ENCODE assay signal across 12 cellular contexts in the genomic region with DNA sequence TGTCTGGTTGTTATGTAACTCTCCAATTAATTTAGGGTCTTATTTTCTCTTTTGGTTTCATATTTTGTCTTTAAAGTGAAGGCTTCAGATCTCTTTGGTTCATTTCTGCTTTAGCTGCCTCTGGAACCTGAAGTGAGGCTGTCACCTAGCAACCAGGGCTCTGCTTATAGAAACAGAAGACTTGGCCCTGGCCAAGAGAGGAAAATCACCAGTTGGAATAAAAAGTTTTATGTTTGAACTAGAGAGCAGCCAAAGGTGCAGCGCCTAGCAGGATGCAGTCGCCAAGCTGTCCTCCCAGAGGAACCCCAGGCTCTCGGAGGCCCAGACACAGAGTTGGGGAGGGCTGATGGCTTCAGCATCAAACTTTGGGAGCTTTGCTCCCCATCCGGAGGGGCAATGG. TPM values are rescaled to one million over a fixed set of nuclear protein-coding genes. Genes with fewer than 3 reads are reported as not detected.
A peak's percentile ranks its signal among the peaks of the same experiment; 100 is the strongest.
DNase-seq lines count a peak whose midpoint lies in the region; ATAC-seq and TF ChIP-seq lines count a peak whose summit lies in the region.
"Had no signal": no experiment of that assay in that cellular context is flagged by ENCODE, and none has a peak within 500 bp of the region (broad histone marks: within the 10 kb centered on the region; RNA-seq: fewer than 3 reads in every experiment).

No MANE protein-coding gene starts in this region.

- H2AFZ ChIP-seq in GM23248: no peak overlapping the region
- no peak overlapping the region for H2AFZ ChIP-seq in neural progenitor cell (replicated peaks)

- POLR2A ChIA-PET in activated CD4-positive, alpha-beta T cell treated with anti-CD3 and anti-CD28 coated beads, Interleukin-2, amount 10 ng/mL, durations not matched to agents 7 days and 5 days (lab: Charles Lee): interaction anchor here (0.6 kb wide), 1 partner anchor 80 kb away, joined by 3 read pairs; no protein-coding TSS in a partner anchor

- no peaks in the 10 kb centered on the region for H3K36me3 Mint-ChIP-seq in neural progenitor cell
- H3K36me3 Mint-ChIP-seq in activated CD4-positive, alpha-beta T cell treated with anti-CD3 and anti-CD28 coated beads, Interleukin-2, amount 10 ng/mL, durations not matched to agents 7 days and 5 days (ENCODE audit: low read depth): no peaks in the 10 kb centered on the region

- H3K27ac ChIP-seq in GM23248: no peak overlapping the region
- H3K27ac ChIP-seq in coronary artery: no peak overlapping the region
- H3K27ac ChIP-seq in neural progenitor cell: no peak overlapping the region

- H3F3A ChIP-seq in GM23248 (ENCODE audit: insufficient read depth): no peaks in the 10 kb centered on the region
- peaks cover 2% of the 10 kb centered on the region for H3F3A ChIP-seq in neural progenitor cell (ENCODE audit: low read depth)

- H3K4me3 ChIP-seq in GM23248 (no peak overlapping the region), coronary artery (no peak overlapping the region), neural progenitor cell (no peak overlapping the region)

- H3K4me1 ChIP-seq in GM23248 (ENCODE audit: insufficient read depth): no peaks in the 10 kb centered on the region
- H3K4me1 ChIP-seq in neural progenitor cell: peaks cover 26% of the 10 kb centered on the region

- H3K9ac ChIP-seq in GM23248 (no peak overlapping the region), neural progenitor cell (no peak overlapping the region)

- WGBS in GM23248 (ENCODE audit: low coverage in 1 of 2, low lambda C conversion rate in 2 of 2, missing lambda C conversion rate in 2 of 2), 2 experiments: 7 to 11% methylated on average over 4 of the region's 4 CpGs

- H3K4me2 ChIP-seq in GM23248 (ENCODE audit: unreplicated experiment): no peak overlapping the region
- H3K4me2 ChIP-seq in neural progenitor cell: peak overlapping the region; percentile 11

- peaks cover 35% of the 10 kb centered on the region for H3K4me1 Mint-ChIP-seq in neural progenitor cell
- H3K4me1 Mint-ChIP-seq in activated CD4-positive, alpha-beta T cell treated with anti-CD3 and anti-CD28 coated beads, Interleukin-2, amount 10 ng/mL, durations not matched to agents 7 days and 5 days: no peaks in the 10 kb centered on the region

- H3K9me3 ChIP-seq in GM23248 (ENCODE audit: low read depth): no peaks in the 10 kb centered on the region
- H3K9me3 ChIP-seq in neural progenitor cell (ENCODE audit: low read depth): no peaks in the 10 kb centered on the region

- H3K27me3 ChIP-seq in GM23248 (replicated peaks; ENCODE audit: insufficient read depth): peaks cover 19% of the 10 kb centered on the region
- no peaks in the 10 kb centered on the region for H3K27me3 ChIP-seq in neural progenitor cell

- H3K79me2 ChIP-seq in GM23248 (ENCODE audit: insufficient read depth): no peaks in the 10 kb centered on the region
- no peaks in the 10 kb centered on the region for H3K79me2 ChIP-seq in neural progenitor cell (ENCODE audit: low read depth)

- TF ChIP-seq CTCF in coronary artery (IDR thresholded peaks at IDR 0.05) (no peak), neural progenitor cell (IDR thresholded peaks at IDR 0.05) (no peak)

- H3K9me3 Mint-ChIP-seq in neural progenitor cell: peaks cover 9% of the 10 kb centered on the region
- peaks cover 5% of the 10 kb centered on the region for H3K9me3 Mint-ChIP-seq in activated CD4-positive, alpha-beta T cell treated with anti-CD3 and anti-CD28 coated beads, Interleukin-2, amount 10 ng/mL, durations not matched to agents 7 days and 5 days

- CTCF ChIA-PET in activated CD4-positive, alpha-beta T cell treated with anti-CD3 and anti-CD28 coated beads, Interleukin-2, amount 10 ng/mL, durations not matched to agents 7 days and 5 days (lab: Charles Lee): interaction anchor here (0.9 kb wide), 1 partner anchor 19 kb away, joined by 3 read pairs; no protein-coding TSS in a partner anchor

- ATAC-seq in GM21390 (IDR thresholded peaks at IDR 0.05; ENCODE audit: unreplicated experiment) (no peak), GM21423 (IDR thresholded peaks at IDR 0.05; ENCODE audit: unreplicated experiment) (no peak)

- H3K27me3 Mint-ChIP-seq in neural progenitor cell (ENCODE audit: insufficient read depth, low read depth): peaks cover 9% of the 10 kb centered on the region
- H3K27me3 Mint-ChIP-seq in activated CD4-positive, alpha-beta T cell treated with anti-CD3 and anti-CD28 coated beads, Interleukin-2, amount 10 ng/mL, durations not matched to agents 7 days and 5 days: no peaks in the 10 kb centered on the region

- peak overlapping the region; percentile 52 for H3K4me3 Mint-ChIP-seq in neural progenitor cell
- H3K4me3 Mint-ChIP-seq in activated CD4-positive, alpha-beta T cell treated with anti-CD3 and anti-CD28 coated beads, Interleukin-2, amount 10 ng/mL, durations not matched to agents 7 days and 5 days: no peak overlapping the region
- H3K4me3 Mint-ChIP-seq: T-helper 2 cell treated with Interferon-gamma antibody and Interleukin-4, amounts not matched to agents 5 μg/mL and 100 μg/mL, for 36 hours had no signal

- H3K9me2 ChIP-seq in GM23248 (ENCODE audit: insufficient read depth): no peaks in the 10 kb centered on the region

- in situ Hi-C loops in GM23248 (cut with MboI): no loop called here

- peak overlapping the region; percentile 99 for H3K27ac Mint-ChIP-seq in neural progenitor cell
- H3K27ac Mint-ChIP-seq in activated CD4-positive, alpha-beta T cell treated with anti-CD3 and anti-CD28 coated beads, Interleukin-2, amount 10 ng/mL, durations not matched to agents 7 days and 5 days: no peak overlapping the region
- H3K27ac Mint-ChIP-seq: T-helper 2 cell treated with Interferon-gamma antibody and Interleukin-4, amounts not matched to agents 5 μg/mL and 100 μg/mL, for 36 hours had no signal

- DNase-seq in GM23248 (peak; percentile 6), NCI-H2029 (lab: John Stamatoyannopoulos, UW) (peak; percentile 38), coronary artery (ENCODE audit: low spot score) (peak; percentile 69), neural progenitor cell (ENCODE audit: low spot score) (peak; percentile 33)
- DNase-seq in stimulated activated CD4-positive, alpha-beta T cell treated with anti-CD3 and anti-CD28 coated beads, Interleukin-1b, Interleukin-23, amount 100 ng/mL, for 48 hours: no peak
- no peak for DNase-seq in activated CD4-positive, alpha-beta T cell treated with anti-CD3 and anti-CD28 coated beads, Interleukin-2, amount 10 ng/mL, durations not matched to agents 7 days and 5 days
- DNase-seq: activated effector memory CD4-positive, alpha-beta T cell treated with Interleukin-2 at 50 U/mL for 16 hours; NCI-H1694 treated with DMSO at 0.1 percent for 48 hours had no signal

- H3K36me3 ChIP-seq in GM23248 (ENCODE audit: low read depth): no peaks in the 10 kb centered on the region
- H3K36me3 ChIP-seq in neural progenitor cell: no peaks in the 10 kb centered on the region

- H4K20me1 ChIP-seq in GM23248 (ENCODE audit: insufficient read depth) (no peaks in the 10 kb centered on the region), neural progenitor cell (ENCODE audit: low read depth) (no peaks in the 10 kb centered on the region)

RNA-seq across cellular contexts. Expression of gene LYZL4, which starts 41.1 kb away (rescaled TPM):
- not detected in 2 replicates for total RNA-seq in GM23248 (2014; rRNA removed; shearing (Covaris generic))
- not detected in 2 replicates for polyA plus RNA-seq in GM23248 (2016; fragmentation: Nextera tagmentation; extraction: Ambion mirVana)
- not detected in 2 replicates for total RNA-seq in neural progenitor cell (ENCODE audit: low replicate concordance)
- total RNA-seq in activated CD4-positive, alpha-beta T cell treated with anti-CD3 and anti-CD28 coated beads, Interleukin-2, amount 10 ng/mL, durations not matched to agents 7 days and 5 days: not detected
- total RNA-seq: epithelial cell of proximal tubule had no signal

Comparison
In these comparisons a context has a peak if more than half of its experiments do, and no peak if none do; other contexts are left out.
1. DNase-seq: peak in GM23248 (single experiment), NCI-H2029 (single experiment), coronary artery (single experiment) and neural progenitor cell (single experiment); none in stimulated activated CD4-positive, alpha-beta T cell treated with anti-CD3 and anti-CD28 coated beads, Interleukin-1b, Interleukin-23, amount 100 ng/mL, for 48 hours (single experiment) and activated CD4-positive, alpha-beta T cell treated with anti-CD3 and anti-CD28 coated beads, Interleukin-2, amount 10 ng/mL, durations not matched to agents 7 days and 5 days (single experiment).